Comparison of ENCODE assay signal across 15 cellular contexts in genomic region chr1:17570228-17570627, GRCh38. TPM values are rescaled to one million over a fixed set of nuclear protein-coding genes. Genes with fewer than 3 reads are reported as not detected.
DNase-seq lines count a peak whose midpoint lies in the region; ATAC-seq and TF ChIP-seq lines count a peak whose summit lies in the region.
"Had no signal": no experiment of that assay in that cellular context is flagged by ENCODE, and none has a peak within 500 bp of the region (broad histone marks: within the 10 kb centered on the region; RNA-seq: fewer than 3 reads in every experiment).

No MANE protein-coding gene starts in this region.

- intact Hi-C loops in cardiac septum (cut with DNase I), result no loop called here
- intact Hi-C loops in aorta (cut with DNase I), result loop anchor here in 1 of 2 donors (5.0 kb wide), 1 partner anchor 33 kb away; the partner anchor contains the start of gene ARHGEF10L

- no peak for TF ChIP-seq EP300 in gastroesophageal sphincter (IDR thresholded peaks at IDR 0.05)

- no peak overlapping the region for H3K4me3 ChIP-seq in right atrium auricular region
- H3K4me3 ChIP-seq in gastroesophageal sphincter, result no peak overlapping the region
- H3K4me3 ChIP-seq in trophoblast cell (ENCODE audit: low read depth, low read length), result no peak overlapping the region
- no peak overlapping the region for H3K4me3 ChIP-seq in aorta (ENCODE audit: low read length in 2 of 2)
- H3K4me3 ChIP-seq in BE2C (ENCODE audit: low read depth, low read length), result no peak overlapping the region

- H4K12ac ChIP-seq in trophoblast cell (ENCODE audit: low read depth, low read length), result no peak overlapping the region

- H3K27ac ChIP-seq in right atrium auricular region (peak overlapping the region; percentile 96 to 98), gastroesophageal sphincter (peak overlapping the region; percentile 92 to 97 (median 96)), trophoblast cell (ENCODE audit: low read depth, low read length) (peak overlapping the region; percentile 14), aorta (ENCODE audit: low read depth in 1 of 2, low read length in 2 of 2) (peak overlapping the region; percentile 58 to 82)

- peak overlapping the region; percentile 32 for H3K4me2 ChIP-seq in trophoblast cell (ENCODE audit: low read length)

- H3K4ac ChIP-seq in trophoblast cell (ENCODE audit: low read depth, low read length), result peak overlapping the region; percentile 6

- H3K36me3 ChIP-seq in right atrium auricular region, result no peaks in the 10 kb centered on the region
- H3K36me3 ChIP-seq in gastroesophageal sphincter, result no peaks in the 10 kb centered on the region
- no peaks in the 10 kb centered on the region for H3K36me3 ChIP-seq in trophoblast cell (ENCODE audit: control insufficient read depth in 1 of 2, insufficient read depth in 2 of 2, low read length in 2 of 2)
- H3K36me3 ChIP-seq in aorta (ENCODE audit: control insufficient read depth in 1 of 2, insufficient read depth in 2 of 2, low read length in 1 of 2), result no peaks in the 10 kb centered on the region
- no peaks in the 10 kb centered on the region for H3K36me3 ChIP-seq in BE2C

- TF ChIP-seq POLR2A in gastroesophageal sphincter (IDR thresholded peaks at IDR 0.05), result no peak

- ATAC-seq in gastroesophageal sphincter, result no peak
- ATAC-seq in aorta (ENCODE audit: low FRiP score), result no peak
- ATAC-seq: activated CD8-positive, alpha-beta T cell treated with anti-CD3 and anti-CD28 coated beads, Interleukin-2, amount 10 ng/mL, durations not matched to agents 7 days and 5 days; effector memory CD8-positive, alpha-beta T cell; stimulated activated naive B cell treated with anti-CD40 and anti-IgM and Interleukin-4, amounts not matched to agents 10 μg/mL and 1 μg/mL and 100 μg/mL, for 72 hours had no signal

- peaks cover 10% of the 10 kb centered on the region for H3K79me1 ChIP-seq in trophoblast cell (ENCODE audit: low read length)

- DNase-seq in right atrium auricular region (ENCODE audit: low spot score) (no peak), cardiac septum (ENCODE audit: low spot score) (no peak), trophoblast cell (no peak), aorta (no peak), DMS 273 treated with DMSO at 0.1 percent for 48 hours (lab: John Stamatoyannopoulos, UW) (no peak), BE2C (no peak), glomerular visceral epithelial cell (ENCODE audit: extremely low spot score) (no peak)
- DNase-seq: activated CD8-positive, alpha-beta T cell treated with anti-CD3 and anti-CD28 coated beads, Interleukin-2, amount 10 ng/mL, durations not matched to agents 7 days and 5 days; effector memory CD8-positive, alpha-beta T cell; naive B cell; NCI-H1436; NK-92 treated with Interleukin-12 subunit alpha and Interleukin-12 subunit beta, amount 100 ng/mL, for 24 hours; stimulated activated naive B cell treated with anti-CD40 and anti-IgM and Interleukin-4, amounts not matched to agents 10 μg/mL and 1 μg/mL and 100 μg/mL, for 72 hours had no signal

- WGBS in gastroesophageal sphincter (ENCODE audit: low coverage in 1 of 2), 2 donors, result 58 to 90% methylated on average over 2 to 3 of the region's 3 CpGs
- WGBS in trophoblast cell (ENCODE audit: extremely low coverage, insufficient coverage, insufficient read length), result no CpG with 5 or more reads among the region's 3 CpGs
- WGBS in aorta, 2 donors, result 84 to 86% methylated on average over 3 of the region's 3 CpGs

- peak overlapping the region; percentile 50 for H4K91ac ChIP-seq in trophoblast cell (ENCODE audit: low read depth, low read length)

- no peak overlapping the region for H2BK5ac ChIP-seq in trophoblast cell (ENCODE audit: low read depth, low read length, poor library complexity)

- H2AFZ ChIP-seq in trophoblast cell (ENCODE audit: insufficient read depth, low read length, poor library complexity), result no peak overlapping the region

- no peaks in the 10 kb centered on the region for H3K27me3 ChIP-seq in right atrium auricular region
- H3K27me3 ChIP-seq in gastroesophageal sphincter, result no peaks in the 10 kb centered on the region
- no peaks in the 10 kb centered on the region for H3K27me3 ChIP-seq in trophoblast cell (ENCODE audit: insufficient read depth, low read length)
- H3K27me3 ChIP-seq in aorta (ENCODE audit: control insufficient read depth in 1 of 2, insufficient read depth in 2 of 2, low read length in 1 of 2), result no peaks in the 10 kb centered on the region
- H3K27me3 ChIP-seq in BE2C, result no peaks in the 10 kb centered on the region

- H3K79me2 ChIP-seq in trophoblast cell (ENCODE audit: control insufficient read depth, insufficient read depth, low read length, poor library complexity), result no peaks in the 10 kb centered on the region

- peak overlapping the region; percentile 17 for H2BK12ac ChIP-seq in trophoblast cell (ENCODE audit: low read length)

- H3K4me1 ChIP-seq in right atrium auricular region (peaks cover 0 to 94% of the 10 kb centered on the region in 2 donors), gastroesophageal sphincter (peaks cover 20 to 100% (median 80%) of the 10 kb centered on the region in 3 donors), trophoblast cell (ENCODE audit: control insufficient read depth in 1 of 2, insufficient read depth in 2 of 2, low read length in 2 of 2) (peaks cover 36% of the 10 kb centered on the region in 2 experiments), aorta (ENCODE audit: control insufficient read depth in 1 of 2, insufficient read depth in 2 of 2, low read length in 2 of 2) (peaks cover 5 to 6% of the 10 kb centered on the region in 2 donors), BE2C (no peaks in the 10 kb centered on the region)

- H3K23ac ChIP-seq in trophoblast cell (ENCODE audit: low read length), result no peak overlapping the region

- peak overlapping the region; percentile 32 for H3K18ac ChIP-seq in trophoblast cell (ENCODE audit: low read length)

- no peak overlapping the region for H2AK5ac ChIP-seq in trophoblast cell (ENCODE audit: low read length)

- TF ChIP-seq CTCF in right atrium auricular region (IDR thresholded peaks at IDR 0.05), result no peak
- TF ChIP-seq CTCF in gastroesophageal sphincter (IDR thresholded peaks at IDR 0.05), result no peak
- TF ChIP-seq CTCF in BE2C (IDR thresholded peaks at IDR 0.05; ENCODE audit: low read depth, low read length), result no peak

- H3K9me3 ChIP-seq in right atrium auricular region (no peaks in the 10 kb centered on the region), gastroesophageal sphincter (no peaks in the 10 kb centered on the region), trophoblast cell (ENCODE audit: insufficient read depth, low read depth, low read length) (peaks cover 2% of the 10 kb centered on the region), aorta (ENCODE audit: control insufficient read depth, low read length) (no peaks in the 10 kb centered on the region), BE2C (no peaks in the 10 kb centered on the region)

- H2BK120ac ChIP-seq in trophoblast cell (ENCODE audit: insufficient read depth, low read length, poor library complexity), result peak overlapping the region; percentile 9

- no peak overlapping the region for H4K8ac ChIP-seq in trophoblast cell (ENCODE audit: low read depth, low read length)

- peak overlapping the region; percentile 45 for H3K14ac ChIP-seq in trophoblast cell (ENCODE audit: low read length)

- no peak overlapping the region for H3K9ac ChIP-seq in trophoblast cell (ENCODE audit: low read length)

RNA-seq across cellular contexts. Expression of gene ARHGEF10L, which starts 30.7 kb away (rescaled TPM):
- total RNA-seq in right atrium auricular region (10 to 100 TPM; 49.3 to 52.2 TPM), cardiac septum (59.8 TPM), gastroesophageal sphincter (10 to 100 TPM; 50.9 to 97.0 (median 80.3) TPM), aorta (100 to 1,000 TPM; 143 to 190 TPM)
- 9.9 TPM in 2 replicates for polyA plus RNA-seq in trophoblast cell (2013)
- 100 to 1,000 TPM in 1 of 2 donors, 10 to 100 TPM in 1; 24.0 to 122 TPM for polyA plus RNA-seq in aorta
- polyA plus RNA-seq in BE2C (2012; ENCODE audit: insufficient read depth, insufficient read length, low read depth), result 15.4 TPM
- total RNA-seq: activated CD8-positive, alpha-beta T cell treated with anti-CD3 and anti-CD28 coated beads, Interleukin-2, amount 10 ng/mL, durations not matched to agents 7 days and 5 days; T-helper 2 cell treated with Interferon-gamma antibody and Interleukin-4, amounts not matched to agents 100 ng/mL and 5 ng/mL, for 36 hours had no signal

Comparison
In these comparisons a context has a peak if more than half of its experiments do, and no peak if none do; other contexts are left out.
1. H3K27ac ChIP-seq: peak in every context shown above with its lines; median percentile 97 in right atrium auricular region; 96 in gastroesophageal sphincter; 70 in aorta; 14 in trophoblast cell.